Comparison of ENCODE assay signal across 1 cellular context in the genomic region with DNA sequence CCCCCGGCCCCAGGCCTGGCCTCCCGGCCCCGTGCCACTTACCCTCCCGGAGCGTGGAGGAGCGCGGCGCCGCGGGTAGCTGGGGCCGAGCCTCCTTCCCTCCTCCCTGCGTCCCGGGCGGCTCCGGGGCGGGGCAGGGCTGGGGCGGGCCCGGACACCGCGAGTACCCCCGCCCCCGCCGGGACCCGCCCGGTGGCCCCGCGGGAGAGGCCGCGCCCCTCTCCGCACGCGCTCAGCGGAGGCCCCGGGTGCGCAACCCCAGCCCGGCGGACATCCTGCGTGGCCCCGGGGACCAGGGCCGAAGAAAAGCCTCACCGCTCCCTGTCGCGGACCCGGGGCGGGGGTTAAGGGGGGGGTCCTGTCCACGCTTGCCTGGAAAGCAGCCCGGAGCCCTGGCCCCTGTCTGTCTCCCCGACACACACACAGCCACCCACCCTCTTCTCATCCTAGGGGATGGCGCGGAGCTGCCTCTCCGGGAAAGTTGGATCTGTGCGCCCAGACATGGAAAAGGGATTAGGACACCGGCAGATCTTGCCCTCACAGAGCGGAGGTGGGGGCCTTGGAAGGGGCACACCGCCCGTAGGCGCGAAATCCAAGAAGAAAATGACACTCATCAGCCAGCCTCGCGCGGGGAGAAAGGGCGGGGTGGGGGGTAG.
TF ChIP-seq lines count a peak whose summit lies in the region.

A gene with protein sequence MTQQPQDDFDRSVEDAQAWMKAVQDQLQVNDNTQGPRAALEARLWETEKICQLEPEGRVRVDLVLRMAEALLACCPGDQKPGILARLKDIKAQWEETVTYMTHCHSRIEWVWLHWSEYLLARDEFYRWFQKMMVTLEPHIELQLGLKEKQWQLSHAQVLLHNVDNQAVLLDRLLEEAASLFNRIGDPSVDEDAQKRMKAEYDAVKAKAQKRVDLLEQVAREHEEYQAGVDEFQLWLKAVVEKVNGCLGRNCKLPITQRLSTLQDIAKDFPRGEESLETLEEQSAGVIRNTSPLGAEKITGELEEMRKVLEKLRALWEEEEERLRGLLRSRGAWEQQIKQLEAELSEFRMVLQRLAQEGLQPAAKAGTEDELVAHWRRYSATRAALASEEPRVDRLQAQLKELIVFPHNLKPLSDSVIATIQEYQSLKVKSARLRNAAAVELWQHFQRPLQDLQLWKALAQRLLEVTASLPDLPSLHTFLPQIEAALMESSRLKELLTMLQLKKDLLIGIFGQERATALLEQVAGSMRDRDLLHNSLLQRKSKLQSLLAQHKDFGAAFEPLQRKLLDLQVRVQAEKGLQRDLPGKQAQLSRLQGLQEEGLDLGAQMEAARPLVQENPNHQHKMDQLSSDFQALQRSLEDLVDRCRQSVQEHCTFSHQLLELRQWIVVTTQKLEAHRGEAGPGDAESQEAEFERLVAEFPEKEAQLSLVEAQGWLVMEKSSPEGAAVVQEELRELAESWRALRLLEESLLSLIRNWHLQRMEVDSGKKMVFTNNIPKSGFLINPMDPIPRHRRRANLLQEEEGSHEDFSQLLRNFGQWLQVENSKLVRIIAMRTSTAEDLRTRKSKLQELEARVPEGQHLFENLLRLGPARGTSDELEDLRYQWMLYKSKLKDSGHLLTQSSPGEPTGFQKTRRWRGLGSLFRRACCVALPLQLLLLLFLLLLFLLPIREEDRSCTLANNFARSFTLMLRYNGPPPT (minus strand): TSS at position 97 of the 656 bp plus-strand sequence. CDS start 40,829 bp downstream, outside the sequence.

TF ChIP-seq in HepG2, 621 proteins besides CTCF, POLR2A, EP300 and RAD21 (continued from another document):
- TF ChIP-seq ELF4 (CRISPR knock-in tag; IDR thresholded peaks at IDR 0.05; ENCODE audit: borderline replicate concordance): no peak
- peak; percentile 53 for TF ChIP-seq HNRNPLL (IDR thresholded peaks at IDR 0.05; ENCODE audit: low read depth, low read length, poor library complexity, severe bottlenecking)
- TF ChIP-seq, protein P1, sequence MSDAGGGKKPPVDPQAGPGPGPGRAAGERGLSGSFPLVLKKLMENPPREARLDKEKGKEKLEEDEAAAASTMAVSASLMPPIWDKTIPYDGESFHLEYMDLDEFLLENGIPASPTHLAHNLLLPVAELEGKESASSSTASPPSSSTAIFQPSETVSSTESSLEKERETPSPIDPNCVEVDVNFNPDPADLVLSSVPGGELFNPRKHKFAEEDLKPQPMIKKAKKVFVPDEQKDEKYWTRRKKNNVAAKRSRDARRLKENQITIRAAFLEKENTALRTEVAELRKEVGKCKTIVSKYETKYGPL (CRISPR knock-in tag; IDR thresholded peaks at IDR 0.05): no peak
- TF ChIP-seq, protein P2, sequence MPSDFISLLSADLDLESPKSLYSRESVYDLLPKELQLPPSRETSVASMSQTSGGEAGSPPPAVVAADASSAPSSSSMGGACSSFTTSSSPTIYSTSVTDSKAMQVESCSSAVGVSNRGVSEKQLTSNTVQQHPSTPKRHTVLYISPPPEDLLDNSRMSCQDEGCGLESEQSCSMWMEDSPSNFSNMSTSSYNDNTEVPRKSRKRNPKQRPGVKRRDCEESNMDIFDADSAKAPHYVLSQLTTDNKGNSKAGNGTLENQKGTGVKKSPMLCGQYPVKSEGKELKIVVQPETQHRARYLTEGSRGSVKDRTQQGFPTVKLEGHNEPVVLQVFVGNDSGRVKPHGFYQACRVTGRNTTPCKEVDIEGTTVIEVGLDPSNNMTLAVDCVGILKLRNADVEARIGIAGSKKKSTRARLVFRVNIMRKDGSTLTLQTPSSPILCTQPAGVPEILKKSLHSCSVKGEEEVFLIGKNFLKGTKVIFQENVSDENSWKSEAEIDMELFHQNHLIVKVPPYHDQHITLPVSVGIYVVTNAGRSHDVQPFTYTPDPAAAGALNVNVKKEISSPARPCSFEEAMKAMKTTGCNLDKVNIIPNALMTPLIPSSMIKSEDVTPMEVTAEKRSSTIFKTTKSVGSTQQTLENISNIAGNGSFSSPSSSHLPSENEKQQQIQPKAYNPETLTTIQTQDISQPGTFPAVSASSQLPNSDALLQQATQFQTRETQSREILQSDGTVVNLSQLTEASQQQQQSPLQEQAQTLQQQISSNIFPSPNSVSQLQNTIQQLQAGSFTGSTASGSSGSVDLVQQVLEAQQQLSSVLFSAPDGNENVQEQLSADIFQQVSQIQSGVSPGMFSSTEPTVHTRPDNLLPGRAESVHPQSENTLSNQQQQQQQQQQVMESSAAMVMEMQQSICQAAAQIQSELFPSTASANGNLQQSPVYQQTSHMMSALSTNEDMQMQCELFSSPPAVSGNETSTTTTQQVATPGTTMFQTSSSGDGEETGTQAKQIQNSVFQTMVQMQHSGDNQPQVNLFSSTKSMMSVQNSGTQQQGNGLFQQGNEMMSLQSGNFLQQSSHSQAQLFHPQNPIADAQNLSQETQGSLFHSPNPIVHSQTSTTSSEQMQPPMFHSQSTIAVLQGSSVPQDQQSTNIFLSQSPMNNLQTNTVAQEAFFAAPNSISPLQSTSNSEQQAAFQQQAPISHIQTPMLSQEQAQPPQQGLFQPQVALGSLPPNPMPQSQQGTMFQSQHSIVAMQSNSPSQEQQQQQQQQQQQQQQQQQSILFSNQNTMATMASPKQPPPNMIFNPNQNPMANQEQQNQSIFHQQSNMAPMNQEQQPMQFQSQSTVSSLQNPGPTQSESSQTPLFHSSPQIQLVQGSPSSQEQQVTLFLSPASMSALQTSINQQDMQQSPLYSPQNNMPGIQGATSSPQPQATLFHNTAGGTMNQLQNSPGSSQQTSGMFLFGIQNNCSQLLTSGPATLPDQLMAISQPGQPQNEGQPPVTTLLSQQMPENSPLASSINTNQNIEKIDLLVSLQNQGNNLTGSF (CRISPR knock-in tag; IDR thresholded peaks at IDR 0.05): peak; percentile 61; the same call in 1 of the 2 replicates
- TF ChIP-seq, protein P3, sequence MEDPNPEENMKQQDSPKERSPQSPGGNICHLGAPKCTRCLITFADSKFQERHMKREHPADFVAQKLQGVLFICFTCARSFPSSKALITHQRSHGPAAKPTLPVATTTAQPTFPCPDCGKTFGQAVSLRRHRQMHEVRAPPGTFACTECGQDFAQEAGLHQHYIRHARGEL (CRISPR knock-in tag; IDR thresholded peaks at IDR 0.05): no peak
- no peak for TF ChIP-seq FOXP1 (IDR thresholded peaks at IDR 0.05)
- no peak for TF ChIP-seq FOXP1 (CRISPR knock-in tag; IDR thresholded peaks at IDR 0.05)
- no peak for TF ChIP-seq RAD51 (IDR thresholded peaks at IDR 0.05; ENCODE audit: borderline replicate concordance)
- no peak for TF ChIP-seq MBD4 (IDR thresholded peaks at IDR 0.05; ENCODE audit: borderline replicate concordance, low read length)
- TF ChIP-seq, protein P4, sequence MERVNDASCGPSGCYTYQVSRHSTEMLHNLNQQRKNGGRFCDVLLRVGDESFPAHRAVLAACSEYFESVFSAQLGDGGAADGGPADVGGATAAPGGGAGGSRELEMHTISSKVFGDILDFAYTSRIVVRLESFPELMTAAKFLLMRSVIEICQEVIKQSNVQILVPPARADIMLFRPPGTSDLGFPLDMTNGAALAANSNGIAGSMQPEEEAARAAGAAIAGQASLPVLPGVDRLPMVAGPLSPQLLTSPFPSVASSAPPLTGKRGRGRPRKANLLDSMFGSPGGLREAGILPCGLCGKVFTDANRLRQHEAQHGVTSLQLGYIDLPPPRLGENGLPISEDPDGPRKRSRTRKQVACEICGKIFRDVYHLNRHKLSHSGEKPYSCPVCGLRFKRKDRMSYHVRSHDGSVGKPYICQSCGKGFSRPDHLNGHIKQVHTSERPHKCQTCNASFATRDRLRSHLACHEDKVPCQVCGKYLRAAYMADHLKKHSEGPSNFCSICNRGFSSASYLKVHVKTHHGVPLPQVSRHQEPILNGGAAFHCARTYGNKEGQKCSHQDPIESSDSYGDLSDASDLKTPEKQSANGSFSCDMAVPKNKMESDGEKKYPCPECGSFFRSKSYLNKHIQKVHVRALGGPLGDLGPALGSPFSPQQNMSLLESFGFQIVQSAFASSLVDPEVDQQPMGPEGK (CRISPR knock-in tag; IDR thresholded peaks at IDR 0.05): no peak; the same call in 1 of the 2 replicates
- no peak for TF ChIP-seq ZNF776 (CRISPR knock-in tag; IDR thresholded peaks at IDR 0.05)
- TF ChIP-seq, protein P5, sequence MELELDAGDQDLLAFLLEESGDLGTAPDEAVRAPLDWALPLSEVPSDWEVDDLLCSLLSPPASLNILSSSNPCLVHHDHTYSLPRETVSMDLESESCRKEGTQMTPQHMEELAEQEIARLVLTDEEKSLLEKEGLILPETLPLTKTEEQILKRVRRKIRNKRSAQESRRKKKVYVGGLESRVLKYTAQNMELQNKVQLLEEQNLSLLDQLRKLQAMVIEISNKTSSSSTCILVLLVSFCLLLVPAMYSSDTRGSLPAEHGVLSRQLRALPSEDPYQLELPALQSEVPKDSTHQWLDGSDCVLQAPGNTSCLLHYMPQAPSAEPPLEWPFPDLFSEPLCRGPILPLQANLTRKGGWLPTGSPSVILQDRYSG (CRISPR knock-in tag; IDR thresholded peaks at IDR 0.05): no peak
